11 cellular contexts compared by ENCODE assay signal in the genomic region with DNA sequence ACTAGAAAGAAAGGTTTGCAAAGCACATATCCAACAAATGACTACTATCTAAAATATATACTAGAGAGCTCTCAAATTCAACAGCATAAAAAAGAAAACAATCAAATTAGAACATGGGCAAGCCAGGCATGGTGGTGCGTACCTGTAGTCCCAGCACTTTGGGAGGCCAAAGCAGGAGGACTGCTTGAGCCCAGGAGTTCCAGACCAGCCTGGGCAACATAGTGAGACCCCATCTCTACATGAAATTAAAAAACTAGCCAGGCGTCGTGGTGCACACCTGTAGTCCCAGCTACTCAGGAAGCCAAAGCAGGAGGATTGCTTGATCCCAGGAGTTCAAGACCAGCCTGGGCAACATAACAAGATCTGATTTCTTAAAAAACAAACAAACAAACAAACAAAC. TPM values are rescaled to one million over a fixed set of nuclear protein-coding genes. Genes with fewer than 3 reads are reported as not detected.
"Had no signal": no experiment of that assay in that cellular context is flagged by ENCODE, and none has a peak within 500 bp of the region (broad histone marks: within the 10 kb centered on the region; RNA-seq: fewer than 3 reads in every experiment).

No MANE protein-coding gene starts in this region.

RNA-seq across cellular contexts. Expression of gene CALR3, which starts 47.1 kb away (rescaled TPM):
- total RNA-seq: breast epithelium, esophagus squamous epithelium, left cardiac atrium, lung microvascular endothelial cell, mononuclear cell, osteoblast, pulmonary artery endothelial cell, sigmoid colon, SJCRH30, stomach, thoracic aorta had no signal
- polyA plus RNA-seq: sigmoid colon, stomach had no signal
